1 cellular context compared by ENCODE assay signal in genomic region chr12:19223018-19223417, GRCh38.
TF ChIP-seq lines count a peak whose summit lies in the region.

No MANE protein-coding gene starts in this region.

TF ChIP-seq in GM23338, 12 proteins besides CTCF, POLR2A, EP300 and RAD21 (continued from another document):
- TF ChIP-seq ETS1 (IDR thresholded peaks at IDR 0.05), result no peak
- TF ChIP-seq EZH2 (IDR thresholded peaks at IDR 0.05; ENCODE audit: low read depth, unreplicated experiment), result no peak
